Comparison of ENCODE assay signal across 16 cellular contexts in the genomic region with DNA sequence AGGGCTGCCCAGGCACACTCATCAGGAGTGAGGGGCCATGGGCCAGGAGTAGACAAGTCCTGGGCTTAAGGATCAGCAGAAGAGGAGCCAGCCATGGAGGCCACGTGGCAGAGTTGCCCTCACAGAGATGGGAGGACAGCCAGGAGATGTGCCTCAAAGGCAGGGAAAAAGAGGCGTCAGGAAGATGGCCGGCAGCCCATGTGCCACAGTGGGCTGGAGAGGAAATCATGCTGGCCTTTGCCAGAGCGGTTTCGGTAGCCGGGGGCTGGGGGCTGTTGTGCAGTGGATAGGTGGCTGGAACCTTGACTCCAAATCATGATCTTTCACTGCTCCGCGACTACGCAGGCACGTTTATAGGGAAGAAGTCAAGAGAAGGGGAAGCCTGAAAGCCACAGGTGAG. TPM values are rescaled to one million over a fixed set of nuclear protein-coding genes. Genes with fewer than 3 reads are reported as not detected.
A peak's percentile ranks its signal among the peaks of the same experiment; 100 is the strongest.
DNase-seq lines count a peak whose midpoint lies in the region; ATAC-seq and TF ChIP-seq lines count a peak whose summit lies in the region.
"Had no signal": no experiment of that assay in that cellular context is flagged by ENCODE, and none has a peak within 500 bp of the region (broad histone marks: within the 10 kb centered on the region; RNA-seq: fewer than 3 reads in every experiment).

No MANE protein-coding gene starts in this region.

- no peaks in the 10 kb centered on the region for H4K20me1 ChIP-seq in BLaER1

- no peaks in the 10 kb centered on the region for H3K9me3 ChIP-seq in BLaER1
- H3K9me3 ChIP-seq: A549, HAP-1 had no signal

- no peak for ATAC-seq in stimulated activated effector memory CD8-positive, alpha-beta T cell treated with anti-CD3 and anti-CD28 coated beads, Interleukin-12 subunit alpha, Interleukin-12 subunit beta, amount 100 ng/mL, for 72 hours
- no peak for ATAC-seq in GM21737 (IDR thresholded peaks at IDR 0.05; ENCODE audit: unreplicated experiment)
- ATAC-seq: A549, K562 had no signal

- peak; percentile 9 for DNase-seq in H7
- DNase-seq in mesenteric fat pad (ENCODE audit: low spot score) = peak; percentile 89
- peak in 7 of 49 donors; percentile 21 to 40 (median 29) for DNase-seq in substantia nigra (lab: John Stamatoyannopoulos, UW)
- DNase-seq in stimulated activated effector memory CD8-positive, alpha-beta T cell treated with anti-CD3 and anti-CD28 coated beads, Interleukin-12 subunit alpha, Interleukin-12 subunit beta, amount 100 ng/mL, for 72 hours (ENCODE audit: low spot score in 2 of 2) = no peak
- no peak for DNase-seq in GM13976 (ENCODE audit: low spot score)
- DNase-seq in ecto neural progenitor cell (ENCODE audit: low spot score) = no peak
- DNase-seq: CD4-positive, CD25-positive, alpha-beta regulatory T cell; GOT3; HFFc6 had no signal

- no peak overlapping the region for H3K27ac ChIP-seq in BLaER1
- H3K27ac ChIP-seq in substantia nigra (ENCODE audit: low read depth, low read length, poor library complexity, severe bottlenecking) = peak overlapping the region; percentile 87
- H3K27ac ChIP-seq: A549, HL-60 had no signal

- no peak overlapping the region for H3K4me3 Mint-ChIP-seq in stimulated activated effector memory CD8-positive, alpha-beta T cell treated with anti-CD3 and anti-CD28 coated beads, Interleukin-12 subunit alpha, Interleukin-12 subunit beta, amount 100 ng/mL, for 72 hours
- H3K4me3 Mint-ChIP-seq: CD4-positive, CD25-positive, alpha-beta regulatory T cell; HFFc6 had no signal

- TF ChIP-seq CTCF in GM13976 (IDR thresholded peaks at IDR 0.05; ENCODE audit: borderline replicate concordance, control extremely low read depth, extremely low read depth, insufficient read depth, missing control alignments) = no peak

- H3K4me2 ChIP-seq in BLaER1 = peak overlapping the region; percentile 58
- H3K4me2 ChIP-seq: A549 had no signal

- no peak overlapping the region for H3K27ac Mint-ChIP-seq in stimulated activated effector memory CD8-positive, alpha-beta T cell treated with anti-CD3 and anti-CD28 coated beads, Interleukin-12 subunit alpha, Interleukin-12 subunit beta, amount 100 ng/mL, for 72 hours
- H3K27ac Mint-ChIP-seq: CD4-positive, CD25-positive, alpha-beta regulatory T cell; HFFc6 had no signal

- H3K4me1 Mint-ChIP-seq in stimulated activated effector memory CD8-positive, alpha-beta T cell treated with anti-CD3 and anti-CD28 coated beads, Interleukin-12 subunit alpha, Interleukin-12 subunit beta, amount 100 ng/mL, for 72 hours = peaks cover 11% of the 10 kb centered on the region

- H3K9ac ChIP-seq in BLaER1 = no peak overlapping the region

- H3K4me1 ChIP-seq in BLaER1 = peaks cover 37% of the 10 kb centered on the region

- in situ Hi-C loops in GM13976 (cut with MboI; ENCODE audit: low sequenced_read_pairs, unreplicated experiment) = loop anchor here (10.0 kb wide), 1 partner anchor 85 kb away; the partner anchor contains the start of gene ASIC1

- no peaks in the 10 kb centered on the region for H3K9me3 Mint-ChIP-seq in stimulated activated effector memory CD8-positive, alpha-beta T cell treated with anti-CD3 and anti-CD28 coated beads, Interleukin-12 subunit alpha, Interleukin-12 subunit beta, amount 100 ng/mL, for 72 hours
- H3K9me3 Mint-ChIP-seq: HFFc6 had no signal

- H3K4me3 ChIP-seq in BLaER1 (no peak overlapping the region), H7 (ENCODE audit: insufficient read depth, low read depth, low read length) (no peak overlapping the region)
- H3K4me3 ChIP-seq: A549, HAP-1, K562 had no signal

- peaks cover 35% of the 10 kb centered on the region for H3K27me3 ChIP-seq in BLaER1
- peaks cover 9% of the 10 kb centered on the region for H3K27me3 ChIP-seq in H7 (ENCODE audit: control insufficient read depth, insufficient read depth, low read length)

- no peaks in the 10 kb centered on the region for H3K36me3 ChIP-seq in BLaER1
- H3K36me3 ChIP-seq in H7 (replicated peaks; ENCODE audit: control insufficient read depth, insufficient read depth, low read length) = no peaks in the 10 kb centered on the region
- H3K36me3 ChIP-seq: HAP-1 had no signal

- H3K36me3 Mint-ChIP-seq in stimulated activated effector memory CD8-positive, alpha-beta T cell treated with anti-CD3 and anti-CD28 coated beads, Interleukin-12 subunit alpha, Interleukin-12 subunit beta, amount 100 ng/mL, for 72 hours = no peaks in the 10 kb centered on the region
- H3K36me3 Mint-ChIP-seq: CD4-positive, CD25-positive, alpha-beta regulatory T cell had no signal

RNA-seq across cellular contexts. Expression of gene AQP6, which starts 2.7 kb away (rescaled TPM):
- total RNA-seq in H7 (2014; rRNA removed; shearing (Covaris generic)) = not detected in 2 replicates
- not detected for total RNA-seq in mesenteric fat pad
- total RNA-seq: CD4-positive, CD25-positive, alpha-beta regulatory T cell; HFFc6 had no signal

RNA-seq across cellular contexts. Expression of gene AQP5, which starts 8.4 kb away (rescaled TPM):
- total RNA-seq in H7 (2014; rRNA removed; shearing (Covaris generic)) = 1.7 and 2.9 TPM in 2 replicates
- not detected for total RNA-seq in mesenteric fat pad
- total RNA-seq: CD4-positive, CD25-positive, alpha-beta regulatory T cell; Daoy; HFFc6; K562 had no signal

RNA-seq across cellular contexts. Expression of gene AQP2, which starts 19.5 kb away (rescaled TPM):
- not detected in 2 replicates for total RNA-seq in H7 (2014; rRNA removed; shearing (Covaris generic))
- total RNA-seq in mesenteric fat pad = not detected
- total RNA-seq: CD4-positive, CD25-positive, alpha-beta regulatory T cell; Daoy; HFFc6; K562 had no signal

RNA-seq across cellular contexts. Expression of gene RACGAP1, which starts 55.3 kb away (rescaled TPM):
- total RNA-seq in H7 (2014; rRNA removed; shearing (Covaris generic)) = 80.6 and 85.1 TPM in 2 replicates
- total RNA-seq in mesenteric fat pad = 9.4 TPM

Comparison
In these comparisons a context has a peak if more than half of its experiments do, and no peak if none do; other contexts are left out.
1. DNase-seq: peak in H7 (single experiment) and mesenteric fat pad (single experiment); none in stimulated activated effector memory CD8-positive, alpha-beta T cell treated with anti-CD3 and anti-CD28 coated beads, Interleukin-12 subunit alpha, Interleukin-12 subunit beta, amount 100 ng/mL, for 72 hours (0 of 2), GM13976 (single experiment) and ecto neural progenitor cell (single experiment).